Comparison of ENCODE assay signal across 28 cellular contexts in genomic region chr3:191702121-191702520, GRCh38.
"Had no signal": no experiment of that assay in that cellular context is flagged by ENCODE, and none has a peak within 500 bp of the region (broad histone marks: within the 10 kb centered on the region; RNA-seq: fewer than 3 reads in every experiment).

No MANE protein-coding gene starts in this region.

- H3K36me3 Mint-ChIP-seq: stimulated activated naive B cell treated with anti-CD40 and anti-IgM and Interleukin-4, amounts not matched to agents 10 μg/mL and 1 μg/mL and 100 μg/mL, for 72 hours had no signal

- H3K27ac Mint-ChIP-seq: activated CD4-positive, alpha-beta memory T cell treated with anti-CD3 and anti-CD28 coated beads, Interleukin-2, amount 10 ng/mL, durations not matched to agents 7 days and 5 days; activated CD4-positive, alpha-beta T cell treated with anti-CD3 and anti-CD28 coated beads, Interleukin-2, amount 10 ng/mL, durations not matched to agents 7 days and 5 days; activated T-cell treated with anti-CD3 and anti-CD28 coated beads, Interleukin-2, amount 50 U/mL, for 24 hours; naive thymus-derived CD4-positive, alpha-beta T cell; stimulated activated naive B cell treated with anti-CD40 and anti-IgM and Interleukin-4, amounts not matched to agents 10 μg/mL and 1 μg/mL and 100 μg/mL, for 72 hours had no signal

- H3K4me1 ChIP-seq: gastrocnemius medialis, pancreas, prostate gland, tibial nerve had no signal

- H3K27ac ChIP-seq: brain microvascular endothelial cell, coronary artery, dorsolateral prefrontal cortex, gastrocnemius medialis, pancreas, prostate gland, tibial nerve had no signal

- H3K4me1 Mint-ChIP-seq: activated CD4-positive, alpha-beta memory T cell treated with anti-CD3 and anti-CD28 coated beads, Interleukin-2, amount 10 ng/mL, durations not matched to agents 7 days and 5 days; activated CD4-positive, alpha-beta T cell treated with anti-CD3 and anti-CD28 coated beads, Interleukin-2, amount 10 ng/mL, durations not matched to agents 7 days and 5 days; naive thymus-derived CD4-positive, alpha-beta T cell; neural crest cell; stimulated activated naive B cell treated with anti-CD40 and anti-IgM and Interleukin-4, amounts not matched to agents 10 μg/mL and 1 μg/mL and 100 μg/mL, for 72 hours had no signal

- H3K27me3 ChIP-seq: brain microvascular endothelial cell, dorsolateral prefrontal cortex, gastrocnemius medialis, tibial nerve had no signal

- H3K4me3 Mint-ChIP-seq: activated CD4-positive, alpha-beta memory T cell treated with anti-CD3 and anti-CD28 coated beads, Interleukin-2, amount 10 ng/mL, durations not matched to agents 7 days and 5 days; activated CD4-positive, alpha-beta T cell treated with anti-CD3 and anti-CD28 coated beads, Interleukin-2, amount 10 ng/mL, durations not matched to agents 7 days and 5 days; activated T-cell treated with anti-CD3 and anti-CD28 coated beads, Interleukin-2, amount 50 U/mL, for 24 hours; naive thymus-derived CD4-positive, alpha-beta T cell; neural crest cell; stimulated activated naive B cell treated with anti-CD40 and anti-IgM and Interleukin-4, amounts not matched to agents 10 μg/mL and 1 μg/mL and 100 μg/mL, for 72 hours had no signal

- H3K4me3 ChIP-seq: coronary artery, dorsolateral prefrontal cortex, gastrocnemius medialis, pancreas, prostate gland, tibial nerve had no signal

- DNase-seq: activated CD4-positive, alpha-beta memory T cell treated with anti-CD3 and anti-CD28 coated beads, Interleukin-2, amount 10 ng/mL, durations not matched to agents 7 days and 5 days; activated CD4-positive, alpha-beta T cell treated with anti-CD3 and anti-CD28 coated beads for 1 hour; activated CD4-positive, alpha-beta T cell treated with anti-CD3 and anti-CD28 coated beads, Interleukin-2, amount 10 ng/mL, durations not matched to agents 7 days and 5 days; activated CD8-positive, alpha-beta memory T cell treated with anti-CD3 and anti-CD28 coated beads, Interleukin-2, amount 50 U/mL, for 48 hours; activated gamma-delta T cell; activated naive CD4-positive, alpha-beta T cell treated with anti-CD3 and anti-CD28 coated beads, Interleukin-2, amount 50 U/mL, for 16 hours; activated T-cell treated with anti-CD3 and anti-CD28 coated beads, Interleukin-2, amount 50 U/mL, for 24 hours; amniotic stem cell; brain microvascular endothelial cell; dorsolateral prefrontal cortex; effector memory CD4-positive, alpha-beta T cell; erythroblast; gastrocnemius medialis; glutamatergic neuron; midbrain; naive thymus-derived CD4-positive, alpha-beta T cell; nucleus accumbens; retina; stimulated activated CD4-positive, alpha-beta T cell treated with anti-CD3 and anti-CD28 coated beads, Interleukin-15, amount 100 ng/mL, for 24 hours; stimulated activated CD4-positive, alpha-beta T cell treated with anti-CD3 and anti-CD28 coated beads, Interleukin-2, amount 100 ng/mL, for 24 hours; stimulated activated naive B cell treated with anti-CD40 and anti-IgM and Interleukin-4, amounts not matched to agents 10 μg/mL and 1 μg/mL and 100 μg/mL, for 72 hours; T1000 had no signal

- H3K9me3 Mint-ChIP-seq: activated CD4-positive, alpha-beta T cell treated with anti-CD3 and anti-CD28 coated beads, Interleukin-2, amount 10 ng/mL, durations not matched to agents 7 days and 5 days; activated T-cell treated with anti-CD3 and anti-CD28 coated beads, Interleukin-2, amount 50 U/mL, for 24 hours had no signal

- H3K36me3 ChIP-seq: brain microvascular endothelial cell, gastrocnemius medialis, pancreas, prostate gland, tibial nerve had no signal

- H3K27me3 Mint-ChIP-seq: activated CD4-positive, alpha-beta memory T cell treated with anti-CD3 and anti-CD28 coated beads, Interleukin-2, amount 10 ng/mL, durations not matched to agents 7 days and 5 days; activated CD4-positive, alpha-beta T cell treated with anti-CD3 and anti-CD28 coated beads, Interleukin-2, amount 10 ng/mL, durations not matched to agents 7 days and 5 days; activated T-cell treated with anti-CD3 and anti-CD28 coated beads, Interleukin-2, amount 50 U/mL, for 24 hours; naive thymus-derived CD4-positive, alpha-beta T cell; stimulated activated naive B cell treated with anti-CD40 and anti-IgM and Interleukin-4, amounts not matched to agents 10 μg/mL and 1 μg/mL and 100 μg/mL, for 72 hours had no signal

- H3K9me3 ChIP-seq: pancreas, prostate gland had no signal

- FAIRE-seq: astrocyte, pancreas had no signal

- ATAC-seq: gastrocnemius medialis; naive thymus-derived CD4-positive, alpha-beta T cell; pancreas; stimulated activated naive B cell treated with anti-CD40 and anti-IgM and Interleukin-4, amounts not matched to agents 10 μg/mL and 1 μg/mL and 100 μg/mL, for 72 hours had no signal
